Comparison of ENCODE assay signal across 8 cellular contexts in genomic region chr6:12844284-12845223, GRCh38.
A peak's percentile ranks its signal among the peaks of the same experiment; 100 is the strongest.
DNase-seq lines count a peak whose midpoint lies in the region; ATAC-seq and TF ChIP-seq lines count a peak whose summit lies in the region.

No MANE protein-coding gene starts in this region.

- H3K36me3 ChIP-seq in ascending aorta (no peaks in the 10 kb centered on the region), right lobe of liver (no peaks in the 10 kb centered on the region)

- peak in 2 of 3 experiments; percentile 23 to 41 for TF ChIP-seq CTCF in ascending aorta (IDR thresholded peaks at IDR 0.05)
- peak; percentile 35 to 59 (median 57) for TF ChIP-seq CTCF in right lobe of liver (IDR thresholded peaks at IDR 0.05)

- H3K27me3 ChIP-seq in ascending aorta (no peaks in the 10 kb centered on the region), right lobe of liver (peaks cover 0 to 6% of the 10 kb centered on the region in 2 donors)

- ATAC-seq in right lobe of liver (peak in 1 of 4 donors; percentile 48), HG02973 (IDR thresholded peaks at IDR 0.05; ENCODE audit: unreplicated experiment) (no peak)
- no peak for ATAC-seq in stimulated activated naive CD8-positive, alpha-beta T cell treated with anti-CD3 and anti-CD28 coated beads, Interleukin-15, amount 100 ng/mL, for 72 hours

- 65% methylated on average over 11 of the region's 11 CpGs for WGBS in right lobe of liver (ENCODE audit: insufficient coverage, low coverage, low lambda C conversion rate, missing lambda C conversion rate)

- H3K27ac Mint-ChIP-seq in stimulated activated naive CD8-positive, alpha-beta T cell treated with anti-CD3 and anti-CD28 coated beads, Interleukin-15, amount 100 ng/mL, for 72 hours = no peak overlapping the region

- DNase-seq in GDM1 (lab: John Stamatoyannopoulos, UW) = peak; percentile 10
- peak; percentile 16 for DNase-seq in LoVo (ENCODE audit: low spot score)
- DNase-seq in ascending aorta (ENCODE audit: low spot score in 2 of 2) = no peak
- no peak for DNase-seq in right lobe of liver
- no peak for DNase-seq in stimulated activated naive CD8-positive, alpha-beta T cell treated with anti-CD3 and anti-CD28 coated beads, Interleukin-15, amount 100 ng/mL, for 72 hours
- DNase-seq in stimulated activated naive CD4-positive, alpha-beta T cell (lab: John Stamatoyannopoulos, UW) = no peak
- no peak for DNase-seq in NK-92 (lab: John Stamatoyannopoulos, UW; ENCODE audit: unreplicated experiment)

- no peak overlapping the region for H3K27ac ChIP-seq in ascending aorta
- H3K27ac ChIP-seq in right lobe of liver = no peak overlapping the region

- H3K4me3 ChIP-seq in ascending aorta = no peak overlapping the region
- no peak overlapping the region for H3K4me3 ChIP-seq in right lobe of liver

- intact Hi-C loops in ascending aorta (cut with DNase I) (no loop called here), right lobe of liver (cut with DNase I) (no loop called here)

- H3K4me3 Mint-ChIP-seq in stimulated activated naive CD8-positive, alpha-beta T cell treated with anti-CD3 and anti-CD28 coated beads, Interleukin-15, amount 100 ng/mL, for 72 hours = no peak overlapping the region

- H3K9me3 ChIP-seq in ascending aorta = no peaks in the 10 kb centered on the region
- no peaks in the 10 kb centered on the region for H3K9me3 ChIP-seq in right lobe of liver

- no peak for TF ChIP-seq POLR2A in right lobe of liver (IDR thresholded peaks at IDR 0.05)

- H3K27me3 Mint-ChIP-seq in stimulated activated naive CD8-positive, alpha-beta T cell treated with anti-CD3 and anti-CD28 coated beads, Interleukin-15, amount 100 ng/mL, for 72 hours = no peaks in the 10 kb centered on the region

- H3K4me1 Mint-ChIP-seq in stimulated activated naive CD8-positive, alpha-beta T cell treated with anti-CD3 and anti-CD28 coated beads, Interleukin-15, amount 100 ng/mL, for 72 hours = no peaks in the 10 kb centered on the region

- H3K9me3 Mint-ChIP-seq in stimulated activated naive CD8-positive, alpha-beta T cell treated with anti-CD3 and anti-CD28 coated beads, Interleukin-15, amount 100 ng/mL, for 72 hours = no peaks in the 10 kb centered on the region

- no peaks in the 10 kb centered on the region for H3K4me1 ChIP-seq in ascending aorta
- H3K4me1 ChIP-seq in right lobe of liver = no peaks in the 10 kb centered on the region

Comparison
In these comparisons a context has a peak if more than half of its experiments do, and no peak if none do; other contexts are left out.
1. DNase-seq: peak in GDM1 (single experiment) and LoVo (single experiment); none in ascending aorta (0 of 2), right lobe of liver (0 of 3), stimulated activated naive CD8-positive, alpha-beta T cell treated with anti-CD3 and anti-CD28 coated beads, Interleukin-15, amount 100 ng/mL, for 72 hours (0 of 2), stimulated activated naive CD4-positive, alpha-beta T cell (0 of 6) and NK-92 (single experiment).